ENCODE assay signal across 12 cellular contexts in the genomic region with DNA sequence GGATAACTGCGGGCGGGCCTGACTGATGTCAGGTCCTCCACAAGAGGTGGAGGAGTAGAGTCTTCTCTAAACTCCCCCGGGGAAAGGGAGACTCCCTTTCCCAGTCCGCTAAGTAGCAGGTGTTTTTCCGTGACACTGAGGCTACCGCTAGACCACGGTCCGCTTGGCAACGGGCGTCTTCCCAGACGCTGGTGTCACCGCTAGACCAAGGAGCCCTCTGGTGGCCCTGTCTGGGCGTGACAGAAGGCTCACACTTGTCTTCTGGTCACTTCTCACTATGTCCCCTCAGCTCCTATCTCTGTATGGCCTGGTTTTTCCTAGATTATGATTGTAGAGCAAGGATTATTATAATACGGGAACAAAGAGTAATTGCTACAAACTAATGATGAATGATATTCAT. TPM values are rescaled to one million over a fixed set of nuclear protein-coding genes. Genes with fewer than 3 reads are reported as not detected.
DNase-seq lines count a peak whose midpoint lies in the region; TF ChIP-seq lines count a peak whose summit lies in the region.
"Not testable (repeated sequence)": the region's sequence is repeated elsewhere in the genome, so short reads cannot be mapped to it uniquely, and the experiment has no call there.
"Had no signal": no experiment of that assay in that cellular context is flagged by ENCODE, and none has a peak within 500 bp of the region (broad histone marks: within the 10 kb centered on the region; RNA-seq: fewer than 3 reads in every experiment).

No MANE protein-coding gene starts in this region.

- H3K36me3 ChIP-seq in BJ (ENCODE audit: control insufficient read depth, insufficient read depth, low read length); GM06990 (ENCODE audit: control insufficient read depth, insufficient read depth, low read length); WERI-Rb-1: not testable (repeated sequence)

- peak; percentile 24; the same call in 1 of the 2 replicates for TF ChIP-seq CTCF in BJ (IDR thresholded peaks at IDR 0.05; ENCODE audit: insufficient read depth, low read depth, low read length)
- TF ChIP-seq CTCF in GM06990 (IDR thresholded peaks at IDR 0.05; ENCODE audit: insufficient read depth, low read length, poor library complexity, severe bottlenecking), result peak; percentile 31
- peak; percentile 38; the same call in 1 of the 2 replicates for TF ChIP-seq CTCF in WERI-Rb-1 (IDR thresholded peaks at IDR 0.05; ENCODE audit: low read depth, low read length)

- H3K27me3 ChIP-seq in BJ (ENCODE audit: control insufficient read depth, insufficient read depth, low read length) (peaks cover 30% of the 10 kb centered on the region), WERI-Rb-1 (ENCODE audit: insufficient read depth, low read depth, severe bottlenecking) (peaks cover 10% of the 10 kb centered on the region)
- H3K27me3 ChIP-seq in GM06990 (replicated peaks; ENCODE audit: control insufficient read depth, insufficient read depth, low read length), result not testable (repeated sequence)

- DNase-seq in BJ (ENCODE audit: low read depth); GM06990 (ENCODE audit: extremely low read depth, insufficient read length): not testable (repeated sequence)
- DNase-seq in HT-29 (ENCODE audit: low spot score), result peak; percentile 40
- DNase-seq in NCI-H82 (lab: John Stamatoyannopoulos, UW), result peak; percentile 36
- peak; percentile 76 for DNase-seq in WERI-Rb-1
- peak; percentile 44 for DNase-seq in cerebellar cortex (ENCODE audit: low spot score)
- DNase-seq in kidney tubule cell (ENCODE audit: low spot score), result peak; percentile 49
- peak; percentile 27 for DNase-seq in stimulated activated CD4-positive, alpha-beta T cell treated with anti-CD3 and anti-CD28 coated beads, Interleukin-15, amount 100 ng/mL, for 24 hours

- POLR2A ChIA-PET in BJ (lab: Charles Lee), result not testable (repeated sequence)

- CTCF ChIA-PET in BJ (lab: Yijun Ruan, JAX), result interaction anchor here (1.7 to 9.2 kb wide), 2 partner anchors 18 to 27 kb away, joined by 4 to 64 read pairs; no protein-coding TSS in a partner anchor

- not testable (repeated sequence) for H3K27ac ChIP-seq in WERI-Rb-1

- not testable (repeated sequence) for H3K4me3 ChIP-seq in BJ (ENCODE audit: low read depth, low read length); GM06990 (replicated peaks; ENCODE audit: low read depth, low read length); WERI-Rb-1 (ENCODE audit: low read depth, low read length)

- not testable (repeated sequence) for H3K9me3 ChIP-seq in WERI-Rb-1 (ENCODE audit: severe bottlenecking)

RNA-seq across cellular contexts. Expression of a gene that starts 2.9 kb away (rescaled TPM):
- polyA plus RNA-seq in BJ (2011; rRNA removed), result not detected in 2 replicates
- polyA minus RNA-seq in BJ (2011; rRNA and poly(A)+ RNA removed), result not detected in 2 replicates
- not detected in 2 replicates for total RNA-seq in HT-29 (2014; rRNA removed; shearing (Covaris generic))
- total RNA-seq: activated CD4-positive, alpha-beta memory T cell treated with anti-CD3 and anti-CD28 coated beads, Interleukin-2, amount 10 ng/mL, durations not matched to agents 7 days and 5 days; lower lobe of right lung; right lobe of liver had no signal
- polyA plus RNA-seq: ovary had no signal

RNA-seq across cellular contexts. Expression of a gene that starts 15.6 kb away (rescaled TPM):
- polyA plus RNA-seq in BJ (2011; rRNA removed), result not detected in 2 replicates
- polyA minus RNA-seq in BJ (2011; rRNA and poly(A)+ RNA removed), result not detected in 2 replicates
- 1.3 and 2.7 TPM in 2 replicates for total RNA-seq in HT-29 (2014; rRNA removed; shearing (Covaris generic))
- total RNA-seq: activated CD4-positive, alpha-beta memory T cell treated with anti-CD3 and anti-CD28 coated beads, Interleukin-2, amount 10 ng/mL, durations not matched to agents 7 days and 5 days; right lobe of liver had no signal
- polyA plus RNA-seq: ovary had no signal

RNA-seq across cellular contexts. Expression of a gene that starts 21.3 kb away (rescaled TPM):
- polyA plus RNA-seq in BJ (2011; rRNA removed), result 49.8 and 76.5 TPM in 2 replicates
- polyA minus RNA-seq in BJ (2011; rRNA and poly(A)+ RNA removed), result 73.8 and 91.3 TPM in 2 replicates
- total RNA-seq in HT-29 (2014; rRNA removed; shearing (Covaris generic)), result 142 and 150 TPM in 2 replicates

RNA-seq across cellular contexts. Expression of a gene that starts 35.4 kb away (rescaled TPM):
- polyA plus RNA-seq in BJ (2011; rRNA removed), result 17.5 and 19.1 TPM in 2 replicates
- polyA minus RNA-seq in BJ (2011; rRNA and poly(A)+ RNA removed), result 16.8 and 21.4 TPM in 2 replicates
- 47.2 and 53.6 TPM in 2 replicates for total RNA-seq in HT-29 (2014; rRNA removed; shearing (Covaris generic))

RNA-seq across cellular contexts. Expression of a gene that starts 41.6 kb away (rescaled TPM):
- polyA plus RNA-seq in BJ (2011; rRNA removed), result not detected in 2 replicates
- polyA minus RNA-seq in BJ (2011; rRNA and poly(A)+ RNA removed), result not detected in 2 replicates
- total RNA-seq in HT-29 (2014; rRNA removed; shearing (Covaris generic)), result 0.08 and 0.33 TPM in 2 replicates
- total RNA-seq: activated CD4-positive, alpha-beta memory T cell treated with anti-CD3 and anti-CD28 coated beads, Interleukin-2, amount 10 ng/mL, durations not matched to agents 7 days and 5 days; lower lobe of right lung; right lobe of liver had no signal
